ENCODE assay signal across 21 cellular contexts in the genomic region with DNA sequence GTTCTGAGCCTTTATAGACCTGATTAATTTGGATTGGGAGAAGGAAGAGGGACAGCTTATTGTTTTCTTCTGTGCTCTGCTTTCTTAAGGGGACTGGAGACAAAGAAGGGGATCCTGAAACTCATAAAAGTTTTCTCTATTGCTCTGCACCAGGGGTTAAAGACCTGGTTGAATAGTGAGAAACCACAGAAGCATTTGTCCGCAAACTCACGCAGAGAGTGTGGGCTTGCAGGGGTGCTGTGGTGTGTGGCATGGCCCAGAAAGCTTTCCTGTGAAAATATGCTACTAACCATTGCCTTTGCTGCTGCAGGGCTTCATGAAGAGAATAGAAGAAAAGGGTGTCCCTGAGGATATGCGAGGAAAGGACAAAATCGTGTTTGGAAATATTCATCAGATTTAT.
"Had no signal": no experiment of that assay in that cellular context is flagged by ENCODE, and none has a peak within 500 bp of the region (broad histone marks: within the 10 kb centered on the region; RNA-seq: fewer than 3 reads in every experiment).

No MANE protein-coding gene starts in this region.

- ATAC-seq: gastrocnemius medialis, left lobe of liver, right lobe of liver had no signal

- H3K9me3 Mint-ChIP-seq: nephron, neural progenitor cell had no signal

- H3K4me3 ChIP-seq: dorsolateral prefrontal cortex, gastrocnemius medialis, lung, neural progenitor cell, right lobe of liver, thoracic aorta, tibial nerve, upper lobe of left lung had no signal

- H3K27me3 ChIP-seq: dorsolateral prefrontal cortex, gastrocnemius medialis, neural progenitor cell, right lobe of liver, tibial nerve, upper lobe of left lung had no signal

- H3K9me3 ChIP-seq: gastrocnemius medialis, right lobe of liver, thoracic aorta, tibial nerve, upper lobe of left lung had no signal

- H3K79me2 ChIP-seq: parathyroid adenoma had no signal

- DNase-seq: dorsolateral prefrontal cortex; effector CD4-positive, alpha-beta T cell; foreskin fibroblast; gastrocnemius medialis; head of caudate nucleus; kidney; right lobe of liver; small intestine; stimulated activated CD4-positive, alpha-beta T cell treated with anti-CD3 and anti-CD28 coated beads, Interleukin-15, amount 100 ng/mL, for 24 hours; stimulated activated CD4-positive, alpha-beta T cell treated with anti-CD3 and anti-CD28 coated beads, Interleukin-2, amount 100 ng/mL, for 48 hours; stimulated activated naive CD4-positive, alpha-beta T cell treated with Interleukin-2 at 50 U/mL for 16 hours; upper lobe of left lung had no signal

- H3K36me3 Mint-ChIP-seq: memory B cell had no signal

- H2AFZ ChIP-seq: neural progenitor cell, parathyroid adenoma had no signal

- H3K27me3 Mint-ChIP-seq: memory B cell, progenitor cell of endocrine pancreas had no signal

- H3K4me3 Mint-ChIP-seq: memory B cell, nephron, neural progenitor cell had no signal

- H3K27ac Mint-ChIP-seq: memory B cell, nephron, neural progenitor cell, progenitor cell of endocrine pancreas had no signal

- H3K4me2 ChIP-seq: neural progenitor cell had no signal

- H3K36me3 ChIP-seq: neural progenitor cell had no signal

- H3K9ac ChIP-seq: neural progenitor cell, parathyroid adenoma had no signal

- H3K4me1 ChIP-seq: neural progenitor cell, parathyroid adenoma, tibial nerve, upper lobe of left lung had no signal

- H3K27ac ChIP-seq: dorsolateral prefrontal cortex, gastrocnemius medialis, neural progenitor cell, parathyroid adenoma, right lobe of liver, thoracic aorta, tibial nerve, upper lobe of left lung had no signal
